ENCODE assay signal across 1 cellular context in the genomic region with DNA sequence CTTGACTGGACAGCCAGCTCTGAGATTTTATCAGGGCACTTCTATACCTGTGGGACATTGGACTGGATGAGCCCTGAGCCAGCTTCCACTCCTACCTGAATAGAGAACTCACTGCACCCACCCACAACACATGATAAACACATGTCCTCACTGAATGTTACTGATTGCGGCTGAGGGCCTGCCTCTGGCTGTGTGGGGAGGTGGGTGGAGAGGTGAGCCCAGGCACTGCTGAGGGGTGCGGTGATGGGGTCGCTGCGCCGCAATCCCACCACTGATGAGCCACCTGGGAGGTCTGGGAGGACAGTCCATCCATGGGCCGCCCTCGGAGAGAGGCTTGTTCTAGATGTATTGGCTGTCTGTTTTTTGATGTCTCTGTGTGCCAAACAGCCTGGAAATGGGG.
TF ChIP-seq lines count a peak whose summit lies in the region.

No MANE protein-coding gene starts in this region.

TF ChIP-seq in H1, 55 proteins besides CTCF, POLR2A, EP300 and RAD21:
- TF ChIP-seq TAF1 (IDR thresholded peaks at IDR 0.05; ENCODE audit: low read depth, low read length) = no peak
- no peak for TF ChIP-seq POU5F1 (IDR thresholded peaks at IDR 0.05; ENCODE audit: low read depth, low read length)
- TF ChIP-seq EGR1 (IDR thresholded peaks at IDR 0.05; ENCODE audit: borderline replicate concordance, low read depth, low read length) = no peak
- no peak for TF ChIP-seq BACH1 (IDR thresholded peaks at IDR 0.05; ENCODE audit: low read length)
